Comparison of ENCODE assay signal across 8 cellular contexts in the genomic region with DNA sequence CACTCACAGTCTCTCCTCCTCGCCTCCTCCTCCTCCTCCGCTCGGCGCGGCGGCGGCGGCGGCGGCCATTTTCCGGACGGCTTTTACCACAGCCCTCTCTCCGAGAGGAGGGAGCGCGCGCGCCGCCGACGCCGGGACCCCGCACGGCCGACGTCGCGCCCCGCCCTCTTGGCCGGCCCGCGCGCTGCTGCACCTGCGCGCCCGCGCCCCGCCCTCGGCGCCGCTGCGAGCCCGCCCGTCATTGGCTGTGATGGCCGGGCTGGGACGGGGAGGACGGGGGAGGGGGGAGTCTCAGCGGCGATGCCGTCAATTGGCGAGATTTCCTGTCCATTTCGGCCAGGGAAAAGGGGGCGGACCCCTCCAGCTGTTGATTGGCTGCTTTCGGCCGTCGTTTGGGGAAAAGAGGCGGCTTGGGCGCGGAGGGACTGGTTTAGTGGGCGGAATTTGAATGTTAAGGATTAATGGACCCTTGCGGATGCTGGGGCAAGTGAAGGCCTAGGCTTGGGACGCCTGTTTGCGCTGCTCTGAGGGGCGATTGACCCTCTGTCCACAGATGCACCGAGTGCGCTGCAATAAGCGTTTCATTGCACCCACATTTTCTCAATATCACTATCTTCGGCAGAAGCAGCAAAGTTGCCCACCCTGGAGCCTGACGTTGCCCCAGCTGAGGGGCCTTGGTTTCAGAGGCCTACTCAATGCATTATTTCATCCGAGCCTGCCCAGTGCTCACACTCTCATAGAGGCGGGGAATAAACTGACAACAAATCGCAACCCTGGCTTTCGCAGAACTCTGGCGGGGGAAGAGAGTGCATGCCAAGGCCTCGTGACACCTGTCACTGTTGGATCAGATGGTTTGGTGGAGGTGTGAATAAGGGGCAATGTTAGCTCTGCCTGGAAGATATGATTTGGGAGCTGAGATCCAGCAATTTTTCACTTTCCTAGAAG. TPM values are rescaled to one million over a fixed set of nuclear protein-coding genes. Genes with fewer than 3 reads are reported as not detected.
A peak's percentile ranks its signal among the peaks of the same experiment; 100 is the strongest.
DNase-seq lines count a peak whose midpoint lies in the region; ATAC-seq, FAIRE-seq and TF ChIP-seq lines count a peak whose summit lies in the region.

A gene (minus strand): TSS at position 121 of the 945 bp plus-strand sequence.

- H3K79me2 ChIP-seq in astrocyte (ENCODE audit: insufficient read depth, low read length), result peaks cover 38% of the 10 kb centered on the region

- H2AFZ ChIP-seq in astrocyte (ENCODE audit: low read depth, low read length), result peak within 1 kb of the TSS; percentile 75

- intact Hi-C loops in vagina (cut with DNase I), result no loop called here

- ATAC-seq in GM18505 (IDR thresholded peaks at IDR 0.05; ENCODE audit: unreplicated experiment), result peak; percentile 72
- ATAC-seq in HG02970 (IDR thresholded peaks at IDR 0.05; ENCODE audit: low FRiP score, unreplicated experiment), result peak; percentile 83

- peak; percentile 33 for TF ChIP-seq POLR2A in GM18505 (IDR thresholded peaks at IDR 0.05; ENCODE audit: borderline replicate concordance, extremely low read depth, insufficient read depth, insufficient read length)
- peak in 1 of 2 donors; percentile 48 for TF ChIP-seq POLR2A in vagina (IDR thresholded peaks at IDR 0.05)

- H3K4me1 Mint-ChIP-seq in astrocyte (ENCODE audit: low read depth, unreplicated experiment), result peaks cover 12% of the 10 kb centered on the region

- no peaks in the 10 kb centered on the region for H3K27me3 ChIP-seq in astrocyte (ENCODE audit: insufficient read depth, low read length)
- H3K27me3 ChIP-seq in rectal smooth muscle tissue (ENCODE audit: control insufficient read depth, insufficient read depth, low read length), result peaks cover 2% of the 10 kb centered on the region
- no peaks in the 10 kb centered on the region for H3K27me3 ChIP-seq in vagina

- H3K4me3 Mint-ChIP-seq in astrocyte (ENCODE audit: unreplicated experiment), result peak within 1 kb of the TSS; percentile 94

- H3K27ac ChIP-seq in astrocyte (ENCODE audit: low read depth, low read length) (peak within 1 kb of the TSS; percentile 71), rectal smooth muscle tissue (ENCODE audit: low read depth, low read length) (peak within 1 kb of the TSS; percentile 90), vagina (peak within 1 kb of the TSS; percentile 97)

- H3K4me3 ChIP-seq in astrocyte (ENCODE audit: insufficient read depth, low read depth, low read length) (peak within 1 kb of the TSS; percentile 67), rectal smooth muscle tissue (ENCODE audit: low read length) (peak within 1 kb of the TSS; percentile 75), vagina (peak within 1 kb of the TSS; percentile 67 to 68)

- peak within 1 kb of the TSS; percentile 47 for H3K27ac Mint-ChIP-seq in astrocyte (ENCODE audit: unreplicated experiment)

- H3K4me2 ChIP-seq in astrocyte (ENCODE audit: low read length), result peak within 1 kb of the TSS; percentile 96

- TF ChIP-seq CTCF in astrocyte (IDR thresholded peaks at IDR 0.05; ENCODE audit: insufficient read depth, low read depth, low read length) (no peak), vagina (IDR thresholded peaks at IDR 0.05) (no peak)

- DNase-seq in NCI-H1930 (lab: John Stamatoyannopoulos, UW) (peak; percentile 84 to 93), T-helper 22 cell (ENCODE audit: low read depth) (peak; percentile 79), astrocyte (ENCODE audit: low read depth) (peak; percentile 78), hepatic stellate cell (ENCODE audit: low spot score) (peak; percentile 96), vagina (ENCODE audit: extremely low spot score in 2 of 2) (no peak)

- FAIRE-seq in astrocyte (lab: Jason Lieb, UNC), result no peak

- peaks cover 2% of the 10 kb centered on the region for H3K27me3 Mint-ChIP-seq in astrocyte (ENCODE audit: low read depth, unreplicated experiment)

- H4K20me1 ChIP-seq in astrocyte (ENCODE audit: insufficient read depth, low read length), result peaks cover 37% of the 10 kb centered on the region

- H3K9me3 Mint-ChIP-seq in astrocyte (ENCODE audit: unreplicated experiment), result no peaks in the 10 kb centered on the region

- H3K36me3 ChIP-seq in astrocyte (ENCODE audit: insufficient read depth, low read length) (no peaks in the 10 kb centered on the region), rectal smooth muscle tissue (ENCODE audit: control insufficient read depth, insufficient read depth, low read length) (no peaks in the 10 kb centered on the region), vagina (no peaks in the 10 kb centered on the region)

- H3K36me3 Mint-ChIP-seq in astrocyte (ENCODE audit: low read depth, unreplicated experiment), result no peaks in the 10 kb centered on the region

- peak within 1 kb of the TSS; percentile 87 for H3K9ac ChIP-seq in astrocyte (ENCODE audit: low read length)
- H3K9ac ChIP-seq in rectal smooth muscle tissue (ENCODE audit: low read length), result peak within 1 kb of the TSS; percentile 63

- H3K9me3 ChIP-seq in astrocyte (ENCODE audit: insufficient read depth, low read depth, low read length) (no peaks in the 10 kb centered on the region), vagina (no peaks in the 10 kb centered on the region)

- H3K4me1 ChIP-seq in astrocyte (ENCODE audit: insufficient read depth, low read length) (peaks cover 19% of the 10 kb centered on the region), rectal smooth muscle tissue (ENCODE audit: control insufficient read depth, insufficient read depth, low read length) (peaks cover 10% of the 10 kb centered on the region), vagina (peaks cover 17% of the 10 kb centered on the region)

RNA-seq across cellular contexts. Expression of the gene that starts here (rescaled TPM):
- total RNA-seq in astrocyte, result 29.2 and 36.2 TPM in 2 replicates
- 38.5 TPM for total RNA-seq in vagina

Comparison
In these comparisons a context has a peak if more than half of its experiments do, and no peak if none do; other contexts are left out.
1. DNase-seq: peak in NCI-H1930 (2 of 2), T-helper 22 cell (single experiment), astrocyte (single experiment) and hepatic stellate cell (single experiment); none in vagina (0 of 2).
2. Peak in every context shown above with its lines, with median percentiles within 50 percentile points of each other: H3K27ac ChIP-seq and H3K4me3 ChIP-seq.